Comparison of ENCODE assay signal across 1 cellular context in genomic region chr19:38335949-38336637, GRCh38.
TF ChIP-seq lines count a peak whose summit lies in the region.

No MANE protein-coding gene starts in this region.

TF ChIP-seq in HEK293, 187 proteins besides CTCF, POLR2A, EP300 and RAD21 (continued from another document and continues in another):
- no peak for TF ChIP-seq PRDM2 (tag by site-specific recombination; IDR thresholded peaks at IDR 0.05; ENCODE audit: borderline replicate concordance)
- TF ChIP-seq ELK4 (IDR thresholded peaks at IDR 0.05; ENCODE audit: borderline replicate concordance, low read depth, low read length), result no peak
- no peak for TF ChIP-seq ZNF302 (tag by site-specific recombination; IDR thresholded peaks at IDR 0.05; ENCODE audit: low read depth)
- peak; percentile 69; the same call in 1 of the 2 replicates for TF ChIP-seq WT1 (tag by site-specific recombination; IDR thresholded peaks at IDR 0.05)
- no peak for TF ChIP-seq ZNF140 (tag by site-specific recombination; IDR thresholded peaks at IDR 0.05)
- TF ChIP-seq ZNF843 (tag by site-specific recombination; IDR thresholded peaks at IDR 0.05), result peak; percentile 55; the same call in 1 of the 2 replicates
- TF ChIP-seq ZFHX2 (tag by site-specific recombination; conservative IDR thresholded peaks at IDR 0.05), result peak; percentile 85
- TF ChIP-seq ZNF692 (tag by site-specific recombination; IDR thresholded peaks at IDR 0.05), result no peak; the same call in none of the 2 replicates
- no peak for TF ChIP-seq ZNF585B (tag by site-specific recombination; IDR thresholded peaks at IDR 0.05)
- no peak for TF ChIP-seq ZNF510 (tag by site-specific recombination; IDR thresholded peaks at IDR 0.05; ENCODE audit: insufficient replicate concordance)
- peak; percentile 100 for TF ChIP-seq KLF8 (tag by site-specific recombination; IDR thresholded peaks at IDR 0.05)
- TF ChIP-seq OSR2 (tag by site-specific recombination; IDR thresholded peaks at IDR 0.05), result peak; percentile 90
- TF ChIP-seq ZNF768 (tag by site-specific recombination; IDR thresholded peaks at IDR 0.05), result no peak; the same call in 1 of the 2 replicates
- no peak for TF ChIP-seq ZNF513 (tag by site-specific recombination; IDR thresholded peaks at IDR 0.05)
- TF ChIP-seq ZNF133 (tag by site-specific recombination; IDR thresholded peaks at IDR 0.05), result no peak; the same call in 1 of the 2 replicates
- TF ChIP-seq ZNF184 (tag by site-specific recombination; IDR thresholded peaks at IDR 0.05), result no peak
- no peak; the same call in 1 of the 2 replicates for TF ChIP-seq GLIS1 (tag by site-specific recombination; IDR thresholded peaks at IDR 0.05)
- TF ChIP-seq ZNF169 (tag by site-specific recombination; IDR thresholded peaks at IDR 0.05), result no peak; the same call in 1 of the 2 replicates
- peak; percentile 58; the same call in 1 of the 2 replicates for TF ChIP-seq SP7 (tag by site-specific recombination; IDR thresholded peaks at IDR 0.05)
- TF ChIP-seq ZNF645 (tag by site-specific recombination; IDR thresholded peaks at IDR 0.05), result peak; percentile 82; the same call in 1 of the 2 replicates
- TF ChIP-seq ATF2 (tag by site-specific recombination; IDR thresholded peaks at IDR 0.05; ENCODE audit: low read depth), result no peak
- TF ChIP-seq TCF7L2 (IDR thresholded peaks at IDR 0.05; ENCODE audit: borderline replicate concordance, low read depth, low read length), result no peak
- TF ChIP-seq ZNF549 (tag by site-specific recombination; IDR thresholded peaks at IDR 0.05), result no peak
- peak; percentile 34; the same call in 1 of the 2 replicates for TF ChIP-seq ZBTB8A (tag by site-specific recombination; IDR thresholded peaks at IDR 0.05)
- TF ChIP-seq ZNF48 (tag by site-specific recombination; IDR thresholded peaks at IDR 0.05), result no peak
- no peak for TF ChIP-seq ZNF311 (tag by site-specific recombination; IDR thresholded peaks at IDR 0.05; ENCODE audit: borderline replicate concordance)
- TF ChIP-seq ZNF747 (tag by site-specific recombination; IDR thresholded peaks at IDR 0.05), result no peak
- TF ChIP-seq ZBTB49 (tag by site-specific recombination; IDR thresholded peaks at IDR 0.05; ENCODE audit: low read depth), result no peak
- peak; percentile 95 for TF ChIP-seq SP3 (tag by site-specific recombination; IDR thresholded peaks at IDR 0.05)
- TF ChIP-seq HOXC10 (CRISPR knock-in tag; IDR thresholded peaks at IDR 0.05), result no peak
- TF ChIP-seq ZNF624 (tag by site-specific recombination; IDR thresholded peaks at IDR 0.05), result no peak
- no peak for TF ChIP-seq MYNN (tag by site-specific recombination; IDR thresholded peaks at IDR 0.05; ENCODE audit: borderline replicate concordance)
- TF ChIP-seq ZNF658 (tag by site-specific recombination; IDR thresholded peaks at IDR 0.05), result no peak
- no peak; the same call in 1 of the 2 replicates for TF ChIP-seq ZNF629 (tag by site-specific recombination; IDR thresholded peaks at IDR 0.05)
- no peak for TF ChIP-seq PBX3 (CRISPR knock-in tag; IDR thresholded peaks at IDR 0.05)
- 0 out of 2 replicates have a peak, but pooled peaks have one; percentile 48 for TF ChIP-seq ZSCAN4 (tag by site-specific recombination; IDR thresholded peaks at IDR 0.05)
- peak; percentile 74; the same call in 1 of the 2 replicates for TF ChIP-seq KLF17 (tag by site-specific recombination; IDR thresholded peaks at IDR 0.05)
- TF ChIP-seq BCL6B (tag by site-specific recombination; IDR thresholded peaks at IDR 0.05), result no peak
- no peak for TF ChIP-seq ZNF660 (tag by site-specific recombination; IDR thresholded peaks at IDR 0.05)
- TF ChIP-seq GLIS2 (tag by site-specific recombination; IDR thresholded peaks at IDR 0.05), result no peak
- TF ChIP-seq PRDM1 (tag by site-specific recombination; IDR thresholded peaks at IDR 0.05), result peak; percentile 100
